In the genomic region with DNA sequence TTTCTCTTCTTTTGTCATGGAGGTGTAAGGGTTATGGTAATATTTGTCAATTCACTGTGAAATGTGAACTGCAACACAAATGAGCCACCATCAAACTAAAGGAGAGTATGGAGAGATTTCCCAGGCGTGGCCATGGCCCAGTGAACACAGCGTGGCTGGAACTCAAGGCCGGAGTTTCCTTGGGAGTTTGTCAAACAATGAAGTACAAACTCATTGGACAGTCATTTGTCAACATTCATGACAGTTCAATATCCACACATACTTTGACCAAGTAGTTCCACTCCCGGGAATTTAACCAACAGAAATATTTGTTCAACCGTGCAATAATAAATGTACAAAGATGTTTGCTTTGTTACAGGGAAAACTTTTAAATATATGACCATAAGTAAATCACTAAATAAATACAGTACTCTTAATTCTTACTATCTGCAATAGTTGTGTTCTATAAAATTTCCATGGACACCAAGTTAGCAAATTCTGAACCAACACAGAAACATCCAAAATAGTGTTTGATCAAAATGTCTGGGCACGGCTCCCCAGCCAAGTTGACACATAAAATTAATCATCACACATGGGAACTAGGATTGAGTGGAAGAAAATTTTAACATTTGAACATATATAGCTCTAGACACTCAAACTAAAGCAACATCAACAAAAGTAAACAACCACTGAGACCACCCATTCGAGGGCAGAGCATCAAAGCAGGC, we compare ENCODE assay signal across 16 cellular contexts.
"Had no signal": no experiment of that assay in that cellular context is flagged by ENCODE, and none has a peak within 500 bp of the region (broad histone marks: within the 10 kb centered on the region; RNA-seq: fewer than 3 reads in every experiment).

No MANE protein-coding gene starts in this region.

- ATAC-seq: right cardiac atrium; stimulated activated effector memory CD8-positive, alpha-beta T cell treated with anti-CD3 and anti-CD28 coated beads, Interleukin-12 subunit alpha, Interleukin-12 subunit beta, amount 100 ng/mL, for 72 hours had no signal

- H3K4me3 Mint-ChIP-seq: activated naive CD8-positive, alpha-beta T cell; activated T-helper 1 cell treated with anti-CD3 and anti-CD28 coated beads, Interleukin-12 subunit alpha, Interleukin-12 subunit beta, Interleukin-2, Interleukin-4 antibody, amounts not matched to agents 30 ng/mL and 10 ng/mL and 1 ng/mL, durations not matched to agents 14 hours and 24 hours and 36 hours; mesothelial cell of epicardium; nephron progenitor cell; stimulated activated effector memory CD8-positive, alpha-beta T cell treated with anti-CD3 and anti-CD28 coated beads, Interleukin-12 subunit alpha, Interleukin-12 subunit beta, amount 100 ng/mL, for 72 hours had no signal

- H3K27me3 Mint-ChIP-seq: activated naive CD8-positive, alpha-beta T cell; progenitor cell of endocrine pancreas had no signal

- H3K36me3 Mint-ChIP-seq: activated naive CD8-positive, alpha-beta T cell; mesothelial cell of epicardium; stimulated activated effector memory CD8-positive, alpha-beta T cell treated with anti-CD3 and anti-CD28 coated beads, Interleukin-12 subunit alpha, Interleukin-12 subunit beta, amount 100 ng/mL, for 72 hours had no signal

- H3K27ac Mint-ChIP-seq: activated naive CD8-positive, alpha-beta T cell; activated T-helper 1 cell treated with anti-CD3 and anti-CD28 coated beads, Interleukin-12 subunit alpha, Interleukin-12 subunit beta, Interleukin-2, Interleukin-4 antibody, amounts not matched to agents 30 ng/mL and 10 ng/mL and 1 ng/mL, durations not matched to agents 14 hours and 24 hours and 36 hours; mesothelial cell of epicardium; nephron progenitor cell; stimulated activated effector memory CD8-positive, alpha-beta T cell treated with anti-CD3 and anti-CD28 coated beads, Interleukin-12 subunit alpha, Interleukin-12 subunit beta, amount 100 ng/mL, for 72 hours had no signal

- DNase-seq: activated CD4-positive, alpha-beta T cell treated with anti-CD3 and anti-CD28 coated beads for 1 hour; nephron progenitor cell; occipital lobe; right cardiac atrium; stimulated activated CD4-positive, alpha-beta T cell treated with anti-CD3 and anti-CD28 coated beads, Interleukin-15, amount 100 ng/mL, for 24 hours; stimulated activated CD4-positive, alpha-beta T cell treated with anti-CD3 and anti-CD28 coated beads, Interleukin-4, amount 100 ng/mL, for 1 hour; SW 1271; T-helper 2 cell; testis; upper lobe of left lung; WERI-Rb-1 had no signal

- H3K9me3 Mint-ChIP-seq: activated T-helper 1 cell treated with anti-CD3 and anti-CD28 coated beads, Interleukin-12 subunit alpha, Interleukin-12 subunit beta, Interleukin-2, Interleukin-4 antibody, amounts not matched to agents 30 ng/mL and 10 ng/mL and 1 ng/mL, durations not matched to agents 14 hours and 24 hours and 36 hours; mesothelial cell of epicardium; nephron progenitor cell had no signal

- H3K4me1 Mint-ChIP-seq: mesothelial cell of epicardium; nephron progenitor cell; stimulated activated effector memory CD8-positive, alpha-beta T cell treated with anti-CD3 and anti-CD28 coated beads, Interleukin-12 subunit alpha, Interleukin-12 subunit beta, amount 100 ng/mL, for 72 hours had no signal
